In the genomic region with DNA sequence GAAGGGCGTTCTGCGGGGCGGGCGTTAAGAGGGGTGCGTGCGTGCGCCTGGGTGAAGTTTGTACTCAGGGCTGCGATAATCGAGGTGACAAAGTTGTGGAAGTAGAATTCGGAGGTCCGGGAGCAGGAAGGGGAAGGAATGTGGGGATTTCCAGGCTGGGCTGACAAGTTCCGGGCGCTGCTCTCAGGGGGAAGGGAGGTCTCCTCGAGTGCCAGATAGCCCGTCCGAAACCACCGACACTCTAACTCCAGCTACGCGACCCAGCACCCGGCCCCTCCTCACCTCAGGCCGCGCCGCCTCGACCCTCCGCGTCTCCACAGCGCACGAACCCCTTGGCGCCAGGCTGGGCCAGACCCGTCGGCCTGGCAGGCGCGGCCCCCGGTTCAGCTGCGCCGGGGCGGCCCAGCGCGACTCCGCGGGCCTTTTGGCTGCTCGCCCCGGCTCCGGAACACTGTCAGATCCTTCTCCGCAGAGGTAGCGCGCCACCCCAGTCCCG, we compare ENCODE assay signal across 8 cellular contexts. TPM values are rescaled to one million over a fixed set of nuclear protein-coding genes. Genes with fewer than 3 reads are reported as not detected.
DNase-seq lines count a peak whose midpoint lies in the region; ATAC-seq, FAIRE-seq and TF ChIP-seq lines count a peak whose summit lies in the region.

A gene (minus strand): TSS at position 462 of the 496 bp plus-strand sequence. CDS start 18,685 bp downstream, outside the sequence.

- H3K9ac ChIP-seq in iPS-20b (ENCODE audit: low read depth, low read length) = peak within 1 kb of the TSS; percentile 80

- H3K36me3 Mint-ChIP-seq in MCF 10A (ENCODE audit: insufficient read depth, unreplicated experiment) = peaks cover 6% of the 10 kb centered on the region

- POLR2A ChIA-PET in AG04450 (lab: Yijun Ruan, JAX) (interaction anchor here (0.6 to 2.1 kb wide), 8 partner anchors 18 to 347 kb away, joined by 3 to 13 read pairs (median 5); no protein-coding TSS in a partner anchor), MCF 10A (lab: Yijun Ruan, JAX) (interaction anchor here (0.6 to 3.5 kb wide), 41 partner anchors 9 to 1181 kb away, joined by 3 to 22 read pairs (median 5); no protein-coding TSS in a partner anchor)

- intact Hi-C loops in MCF 10A (cut with micrococcal nuclease) = loop anchor here (1.0 to 10.0 kb wide), 3 partner anchors 60 to 207 kb away; no protein-coding TSS in a partner anchor

- DNase-seq in AG04450 (ENCODE audit: low read depth, low spot score) (peak; percentile 71), GM18507 (ENCODE audit: extremely low spot score, insufficient read length, low read depth) (peak; percentile 23), RPMI7951 (ENCODE audit: low read depth) (peak; percentile 89), MCF 10A (ENCODE audit: unreplicated experiment) (peak; percentile 79), small intestine (peak; percentile 69), medulla oblongata (ENCODE audit: extremely low spot score) (no peak)

- no peak for TF ChIP-seq CTCF in AG04450 (IDR thresholded peaks at IDR 0.05; ENCODE audit: low read depth, low read length)
- TF ChIP-seq CTCF in MCF 10A (IDR thresholded peaks at IDR 0.05; ENCODE audit: unreplicated experiment) = no peak

- H3K4me1 ChIP-seq in iPS-20b (ENCODE audit: insufficient read depth, low read length) = peaks cover 11% of the 10 kb centered on the region
- H3K4me1 ChIP-seq in small intestine (ENCODE audit: control insufficient read depth in 2 of 2, insufficient read depth in 1 of 2, low read depth in 1 of 2, low read length in 1 of 2) = peaks cover 0 to 7% of the 10 kb centered on the region in 2 donors

- 0 to 1% (median 0%) methylated on average over 36 to 48 of the region's 48 CpGs for WGBS in small intestine, 3 donors

- no peaks in the 10 kb centered on the region for H3K9me3 ChIP-seq in AG04450 (ENCODE audit: control insufficient read depth, insufficient read depth, low read length)
- H3K9me3 ChIP-seq in iPS-20b (ENCODE audit: insufficient read depth, low read depth, low read length) = no peaks in the 10 kb centered on the region
- H3K9me3 ChIP-seq in small intestine (ENCODE audit: control insufficient read depth, low read depth) = no peaks in the 10 kb centered on the region

- no peak for FAIRE-seq in GM18507 (lab: Jason Lieb, UNC)
- no peak for FAIRE-seq in small intestine (lab: Jason Lieb, UNC)

- ATAC-seq in HG02943 (IDR thresholded peaks at IDR 0.05; ENCODE audit: low read depth, unreplicated experiment) = peak; percentile 41

- H3K4me3 ChIP-seq in AG04450 (ENCODE audit: low read depth, low read length) (peak within 1 kb of the TSS; percentile 80), iPS-20b (ENCODE audit: low read length) (peak within 1 kb of the TSS; percentile 81), small intestine (ENCODE audit: low read depth in 1 of 2, low read length in 2 of 2) (peak within 1 kb of the TSS; percentile 76 to 80)

- peaks cover 36% of the 10 kb centered on the region for H3K4me1 Mint-ChIP-seq in MCF 10A (ENCODE audit: insufficient read depth, unreplicated experiment)

- H3K27ac ChIP-seq in AG04450 (ENCODE audit: low read depth, low read length) (peak within 1 kb of the TSS; percentile 96), iPS-20b (ENCODE audit: low read length) (no peak within 1 kb of the TSS), small intestine (ENCODE audit: low read depth in 1 of 2, low read length in 1 of 2) (peak within 1 kb of the TSS; percentile 94 to 98)

- H3K27me3 ChIP-seq in AG04450 (ENCODE audit: control insufficient read depth, insufficient read depth, low read length) = no peaks in the 10 kb centered on the region
- no peaks in the 10 kb centered on the region for H3K27me3 ChIP-seq in iPS-20b (ENCODE audit: insufficient read depth, low read length)
- H3K27me3 ChIP-seq in small intestine (ENCODE audit: control insufficient read depth in 2 of 2, insufficient read depth in 2 of 2, low read length in 2 of 2) = no peaks in the 10 kb centered on the region

- peak within 1 kb of the TSS; percentile 96 for H3K27ac Mint-ChIP-seq in MCF 10A (ENCODE audit: low read depth, unreplicated experiment)

- H3K27me3 Mint-ChIP-seq in MCF 10A (ENCODE audit: insufficient read depth, unreplicated experiment) = no peaks in the 10 kb centered on the region

- H3K4me3 Mint-ChIP-seq in MCF 10A (ENCODE audit: unreplicated experiment) = peak within 1 kb of the TSS; percentile 89

- H3K9me3 Mint-ChIP-seq in MCF 10A (ENCODE audit: unreplicated experiment) = no peaks in the 10 kb centered on the region

- CTCF ChIA-PET in AG04450 (lab: Charles Lee) (no interaction called here), MCF 10A (lab: Yijun Ruan, JAX) (interaction anchor here (0.6 to 6.4 kb wide), 4 partner anchors 9 to 1194 kb away, joined by 3 to 21 read pairs (median 4); no protein-coding TSS in a partner anchor)

- H3K36me3 ChIP-seq in iPS-20b (ENCODE audit: insufficient read depth, low read depth, low read length) (no peaks in the 10 kb centered on the region), small intestine (ENCODE audit: control insufficient read depth in 2 of 2, insufficient read depth in 2 of 2, low read length in 2 of 2) (no peaks in the 10 kb centered on the region)

- no TSS peak for BruUV-seq in MCF 10A (replicated peaks; lab: Mats Ljungman, UMichigan)

RNA-seq across cellular contexts. Expression of the gene that starts here (rescaled TPM):
- polyA plus RNA-seq in AG04450 (2011; rRNA removed) = 289 and 448 TPM in 2 replicates
- polyA minus RNA-seq in AG04450 (2011; rRNA and poly(A)+ RNA removed) = 318 and 685 TPM in 2 replicates
- total RNA-seq in RPMI7951 (2014; rRNA removed; shearing (Covaris generic)) = 124 and 136 TPM in 2 replicates
- 108 and 115 TPM in 2 replicates for total RNA-seq in MCF 10A (2022)
- polyA plus RNA-seq in small intestine = 10 to 100 TPM in 1 of 3 donors, 1 to 10 TPM in 2; 6.5 to 26.6 (median 6.5) TPM

Comparison
In these comparisons a context has a peak if more than half of its experiments do, and no peak if none do; other contexts are left out.
1. RNA of the gene that starts here (polyA plus RNA-seq): 289 to 448 TPM in AG04450; 6.5 to 26.6 TPM in small intestine; every median in the first group is over 10 times any median in the second.
2. Peak in every context shown above with its lines, with median percentiles within 50 percentile points of each other: H3K4me3 ChIP-seq.